ENCODE assay signal across 1 cellular context in genomic region chrX:130083656-130084382, GRCh38.
TF ChIP-seq lines count a peak whose summit lies in the region.

No MANE protein-coding gene starts in this region.

TF ChIP-seq in GM12878, 131 proteins besides CTCF, POLR2A, EP300 and RAD21 (continued from another document and continues in another):
- TF ChIP-seq, protein P1, sequence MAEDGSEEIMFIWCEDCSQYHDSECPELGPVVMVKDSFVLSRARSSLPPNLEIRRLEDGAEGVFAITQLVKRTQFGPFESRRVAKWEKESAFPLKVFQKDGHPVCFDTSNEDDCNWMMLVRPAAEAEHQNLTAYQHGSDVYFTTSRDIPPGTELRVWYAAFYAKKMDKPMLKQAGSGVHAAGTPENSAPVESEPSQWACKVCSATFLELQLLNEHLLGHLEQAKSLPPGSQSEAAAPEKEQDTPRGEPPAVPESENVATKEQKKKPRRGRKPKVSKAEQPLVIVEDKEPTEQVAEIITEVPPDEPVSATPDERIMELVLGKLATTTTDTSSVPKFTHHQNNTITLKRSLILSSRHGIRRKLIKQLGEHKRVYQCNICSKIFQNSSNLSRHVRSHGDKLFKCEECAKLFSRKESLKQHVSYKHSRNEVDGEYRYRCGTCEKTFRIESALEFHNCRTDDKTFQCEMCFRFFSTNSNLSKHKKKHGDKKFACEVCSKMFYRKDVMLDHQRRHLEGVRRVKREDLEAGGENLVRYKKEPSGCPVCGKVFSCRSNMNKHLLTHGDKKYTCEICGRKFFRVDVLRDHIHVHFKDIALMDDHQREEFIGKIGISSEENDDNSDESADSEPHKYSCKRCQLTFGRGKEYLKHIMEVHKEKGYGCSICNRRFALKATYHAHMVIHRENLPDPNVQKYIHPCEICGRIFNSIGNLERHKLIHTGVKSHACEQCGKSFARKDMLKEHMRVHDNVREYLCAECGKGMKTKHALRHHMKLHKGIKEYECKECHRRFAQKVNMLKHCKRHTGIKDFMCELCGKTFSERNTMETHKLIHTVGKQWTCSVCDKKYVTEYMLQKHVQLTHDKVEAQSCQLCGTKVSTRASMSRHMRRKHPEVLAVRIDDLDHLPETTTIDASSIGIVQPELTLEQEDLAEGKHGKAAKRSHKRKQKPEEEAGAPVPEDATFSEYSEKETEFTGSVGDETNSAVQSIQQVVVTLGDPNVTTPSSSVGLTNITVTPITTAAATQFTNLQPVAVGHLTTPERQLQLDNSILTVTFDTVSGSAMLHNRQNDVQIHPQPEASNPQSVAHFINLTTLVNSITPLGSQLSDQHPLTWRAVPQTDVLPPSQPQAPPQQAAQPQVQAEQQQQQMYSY (CRISPR knock-in tag; IDR thresholded peaks at IDR 0.05), result no peak
- peak; percentile 71; the same call in 1 of the 2 replicates for TF ChIP-seq TCF12 (IDR thresholded peaks at IDR 0.05; ENCODE audit: low read depth, low read length)
- no peak for TF ChIP-seq NFIC (IDR thresholded peaks at IDR 0.05; ENCODE audit: low read depth, low read length)
- TF ChIP-seq TARDBP (IDR thresholded peaks at IDR 0.05; ENCODE audit: borderline replicate concordance), result 0 out of 2 replicates have a peak, but pooled peaks have one; percentile 56
- TF ChIP-seq LARP7 (IDR thresholded peaks at IDR 0.05), result no peak
- peak; percentile 57; the same call in 1 of the 2 replicates for TF ChIP-seq BCL11A (IDR thresholded peaks at IDR 0.05; ENCODE audit: low read depth, low read length)
- TF ChIP-seq SRF (IDR thresholded peaks at IDR 0.05; ENCODE audit: low read depth in 2 of 2, low read length in 2 of 2), result no peak
- TF ChIP-seq RUNX3 (IDR thresholded peaks at IDR 0.05; ENCODE audit: low read length), result no peak
- TF ChIP-seq HCFC1 (IDR thresholded peaks at IDR 0.05; ENCODE audit: low read length), result no peak
- 0 out of 2 replicates have a peak, but pooled peaks have one; percentile 22 for TF ChIP-seq DPF2 (IDR thresholded peaks at IDR 0.05)
- TF ChIP-seq PKNOX1 (IDR thresholded peaks at IDR 0.05), result 0 out of 2 replicates have a peak, but pooled peaks have one; percentile 11
- TF ChIP-seq USF2 (IDR thresholded peaks at IDR 0.05; ENCODE audit: borderline replicate concordance, low read depth, low read length), result no peak
- TF ChIP-seq CHD1 (IDR thresholded peaks at IDR 0.05; ENCODE audit: low read depth, low read length), result no peak
- no peak for TF ChIP-seq SIX5 (IDR thresholded peaks at IDR 0.05; ENCODE audit: low read depth, low read length, severe bottlenecking)
- TF ChIP-seq MXI1 (IDR thresholded peaks at IDR 0.05; ENCODE audit: low read depth, low read length), result 0 out of 2 replicates have a peak, but pooled peaks have one; percentile 5
- TF ChIP-seq IRF4 (IDR thresholded peaks at IDR 0.05; ENCODE audit: low read depth, low read length), result peak; percentile 63; the same call in 1 of the 2 replicates
- TF ChIP-seq RFX5 (IDR thresholded peaks at IDR 0.05; ENCODE audit: low read depth, low read length), result no peak
- no peak for TF ChIP-seq KAT2A (conservative IDR thresholded peaks at IDR 0.05; ENCODE audit: control insufficient read depth, low read depth, low read length)
- TF ChIP-seq CBX3 (IDR thresholded peaks at IDR 0.05; ENCODE audit: borderline replicate concordance, low read depth), result no peak
- peak; percentile 26; the same call in 1 of the 2 replicates for TF ChIP-seq CHD2 (IDR thresholded peaks at IDR 0.05; ENCODE audit: borderline replicate concordance, low read depth, low read length)
- no peak for TF ChIP-seq EGR1 (IDR thresholded peaks at IDR 0.05; ENCODE audit: borderline replicate concordance in 1 of 2, low read depth in 2 of 2, low read length in 2 of 2)
- TF ChIP-seq IKZF2 (IDR thresholded peaks at IDR 0.05), result no peak
- peak; percentile 38; the same call in 1 of the 2 replicates for TF ChIP-seq CBFB (IDR thresholded peaks at IDR 0.05; ENCODE audit: low read depth)
- TF ChIP-seq, protein P2, sequence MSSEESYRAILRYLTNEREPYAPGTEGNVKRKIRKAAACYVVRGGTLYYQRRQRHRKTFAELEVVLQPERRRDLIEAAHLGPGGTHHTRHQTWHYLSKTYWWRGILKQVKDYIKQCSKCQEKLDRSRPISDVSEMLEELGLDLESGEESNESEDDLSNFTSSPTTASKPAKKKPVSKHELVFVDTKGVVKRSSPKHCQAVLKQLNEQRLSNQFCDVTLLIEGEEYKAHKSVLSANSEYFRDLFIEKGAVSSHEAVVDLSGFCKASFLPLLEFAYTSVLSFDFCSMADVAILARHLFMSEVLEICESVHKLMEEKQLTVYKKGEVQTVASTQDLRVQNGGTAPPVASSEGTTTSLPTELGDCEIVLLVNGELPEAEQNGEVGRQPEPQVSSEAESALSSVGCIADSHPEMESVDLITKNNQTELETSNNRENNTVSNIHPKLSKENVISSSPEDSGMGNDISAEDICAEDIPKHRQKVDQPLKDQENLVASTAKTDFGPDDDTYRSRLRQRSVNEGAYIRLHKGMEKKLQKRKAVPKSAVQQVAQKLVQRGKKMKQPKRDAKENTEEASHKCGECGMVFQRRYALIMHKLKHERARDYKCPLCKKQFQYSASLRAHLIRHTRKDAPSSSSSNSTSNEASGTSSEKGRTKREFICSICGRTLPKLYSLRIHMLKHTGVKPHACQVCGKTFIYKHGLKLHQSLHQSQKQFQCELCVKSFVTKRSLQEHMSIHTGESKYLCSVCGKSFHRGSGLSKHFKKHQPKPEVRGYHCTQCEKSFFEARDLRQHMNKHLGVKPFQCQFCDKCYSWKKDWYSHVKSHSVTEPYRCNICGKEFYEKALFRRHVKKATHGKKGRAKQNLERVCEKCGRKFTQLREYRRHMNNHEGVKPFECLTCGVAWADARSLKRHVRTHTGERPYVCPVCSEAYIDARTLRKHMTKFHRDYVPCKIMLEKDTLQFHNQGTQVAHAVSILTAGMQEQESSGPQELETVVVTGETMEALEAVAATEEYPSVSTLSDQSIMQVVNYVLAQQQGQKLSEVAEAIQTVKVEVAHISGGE (CRISPR knock-in tag; IDR thresholded peaks at IDR 0.05), result no peak
- 0 out of 2 replicates have a peak, but pooled peaks have one; percentile 43 for TF ChIP-seq TCF3 (IDR thresholded peaks at IDR 0.05; ENCODE audit: borderline replicate concordance, insufficient read depth, low read depth, low read length)
- TF ChIP-seq, protein P3, sequence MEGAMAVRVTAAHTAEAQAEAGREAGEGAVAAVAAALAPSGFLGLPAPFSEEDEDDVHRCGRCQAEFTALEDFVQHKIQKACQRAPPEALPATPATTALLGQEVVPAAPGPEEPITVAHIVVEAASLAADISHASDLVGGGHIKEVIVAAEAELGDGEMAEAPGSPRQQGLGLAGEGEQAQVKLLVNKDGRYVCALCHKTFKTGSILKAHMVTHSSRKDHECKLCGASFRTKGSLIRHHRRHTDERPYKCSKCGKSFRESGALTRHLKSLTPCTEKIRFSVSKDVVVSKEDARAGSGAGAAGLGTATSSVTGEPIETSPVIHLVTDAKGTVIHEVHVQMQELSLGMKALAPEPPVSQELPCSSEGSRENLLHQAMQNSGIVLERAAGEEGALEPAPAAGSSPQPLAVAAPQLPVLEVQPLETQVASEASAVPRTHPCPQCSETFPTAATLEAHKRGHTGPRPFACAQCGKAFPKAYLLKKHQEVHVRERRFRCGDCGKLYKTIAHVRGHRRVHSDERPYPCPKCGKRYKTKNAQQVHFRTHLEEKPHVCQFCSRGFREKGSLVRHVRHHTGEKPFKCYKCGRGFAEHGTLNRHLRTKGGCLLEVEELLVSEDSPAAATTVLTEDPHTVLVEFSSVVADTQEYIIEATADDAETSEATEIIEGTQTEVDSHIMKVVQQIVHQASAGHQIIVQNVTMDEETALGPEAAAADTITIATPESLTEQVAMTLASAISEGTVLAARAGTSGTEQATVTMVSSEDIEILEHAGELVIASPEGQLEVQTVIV (IDR thresholded peaks at IDR 0.05; ENCODE audit: borderline replicate concordance, partially characterized antibody), result no peak
- TF ChIP-seq PAX5 (IDR thresholded peaks at IDR 0.05; ENCODE audit: borderline replicate concordance, low read depth, low read length), result peak; percentile 66; the same call in 1 of the 2 replicates
- TF ChIP-seq CBX5 (IDR thresholded peaks at IDR 0.05; ENCODE audit: low read depth), result no peak
- no peak for TF ChIP-seq TCF7 (IDR thresholded peaks at IDR 0.05; ENCODE audit: borderline replicate concordance)
- peak; percentile 79; the same call in 1 of the 2 replicates for TF ChIP-seq SPI1 (IDR thresholded peaks at IDR 0.05; ENCODE audit: borderline replicate concordance, insufficient read depth, low read depth, low read length)
- TF ChIP-seq MTA3 (IDR thresholded peaks at IDR 0.05; ENCODE audit: borderline replicate concordance, low read length), result no peak
- no peak for TF ChIP-seq PML (IDR thresholded peaks at IDR 0.05; ENCODE audit: low read length)
- TF ChIP-seq, protein P4, sequence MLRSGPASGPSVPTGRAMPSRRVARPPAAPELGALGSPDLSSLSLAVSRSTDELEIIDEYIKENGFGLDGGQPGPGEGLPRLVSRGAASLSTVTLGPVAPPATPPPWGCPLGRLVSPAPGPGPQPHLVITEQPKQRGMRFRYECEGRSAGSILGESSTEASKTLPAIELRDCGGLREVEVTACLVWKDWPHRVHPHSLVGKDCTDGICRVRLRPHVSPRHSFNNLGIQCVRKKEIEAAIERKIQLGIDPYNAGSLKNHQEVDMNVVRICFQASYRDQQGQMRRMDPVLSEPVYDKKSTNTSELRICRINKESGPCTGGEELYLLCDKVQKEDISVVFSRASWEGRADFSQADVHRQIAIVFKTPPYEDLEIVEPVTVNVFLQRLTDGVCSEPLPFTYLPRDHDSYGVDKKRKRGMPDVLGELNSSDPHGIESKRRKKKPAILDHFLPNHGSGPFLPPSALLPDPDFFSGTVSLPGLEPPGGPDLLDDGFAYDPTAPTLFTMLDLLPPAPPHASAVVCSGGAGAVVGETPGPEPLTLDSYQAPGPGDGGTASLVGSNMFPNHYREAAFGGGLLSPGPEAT (IDR thresholded peaks at IDR 0.05; ENCODE audit: low read depth), result no peak
- no peak for TF ChIP-seq PAX8 (IDR thresholded peaks at IDR 0.05)
- peak; percentile 78 for TF ChIP-seq NR2F1 (conservative IDR thresholded peaks at IDR 0.05)
- TF ChIP-seq BHLHE40 (IDR thresholded peaks at IDR 0.05; ENCODE audit: borderline replicate concordance in 1 of 2, low read depth in 2 of 2, low read length in 1 of 2), result peak; percentile 84 to 89
- TF ChIP-seq MTA2 (IDR thresholded peaks at IDR 0.05; ENCODE audit: low read depth), result peak; percentile 13; the same call in 1 of the 2 replicates
- TF ChIP-seq NR2C2 (IDR thresholded peaks at IDR 0.05; ENCODE audit: borderline replicate concordance, control insufficient read depth, insufficient read length, low read depth), result no peak
- no peak for TF ChIP-seq SREBF2 (IDR thresholded peaks at IDR 0.05; ENCODE audit: low read length)
- no peak for TF ChIP-seq ATF3 (IDR thresholded peaks at IDR 0.05; ENCODE audit: borderline replicate concordance, extremely low read depth, low read depth, low read length)
- TF ChIP-seq BRCA1 (IDR thresholded peaks at IDR 0.05; ENCODE audit: low read depth, low read length), result no peak
- no peak for TF ChIP-seq RCOR1 (conservative IDR thresholded peaks at IDR 0.05; ENCODE audit: low read depth, low read length)
- TF ChIP-seq STAT3 (IDR thresholded peaks at IDR 0.05; ENCODE audit: low read depth, low read length), result no peak
- TF ChIP-seq MLLT1 (IDR thresholded peaks at IDR 0.05), result peak; percentile 62; the same call in 1 of the 2 replicates
- peak; percentile 34; the same call in 1 of the 2 replicates for TF ChIP-seq NBN (IDR thresholded peaks at IDR 0.05)
- no peak for TF ChIP-seq ZNF24 (IDR thresholded peaks at IDR 0.05)
- no peak for TF ChIP-seq USF1 (IDR thresholded peaks at IDR 0.05; ENCODE audit: borderline replicate concordance, extremely low read length, insufficient read depth, low read depth, low read length)
- no peak for TF ChIP-seq FOXK2 (IDR thresholded peaks at IDR 0.05)
